In the genomic region with DNA sequence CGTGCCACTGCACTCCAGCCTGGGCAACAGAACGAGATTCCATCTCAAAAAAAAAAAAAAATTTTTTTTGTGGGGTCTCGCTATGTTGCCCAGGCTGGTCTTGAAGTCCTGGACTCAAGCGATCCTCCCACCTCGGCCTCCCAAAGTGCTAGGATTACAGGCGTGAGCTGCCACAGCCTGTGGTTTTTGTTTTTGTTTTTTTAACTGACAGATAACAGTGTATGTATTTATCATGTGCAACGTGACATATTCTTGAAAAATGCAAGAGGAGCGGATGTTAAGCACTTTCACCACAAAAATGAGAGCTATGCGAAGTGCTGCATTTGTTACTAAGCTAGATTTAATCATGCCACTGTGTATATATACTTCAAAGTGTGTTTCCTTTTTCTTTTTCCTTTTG, we compare ENCODE assay signal across 10 cellular contexts. TPM values are rescaled to one million over a fixed set of nuclear protein-coding genes. Genes with fewer than 3 reads are reported as not detected.
DNase-seq lines count a peak whose midpoint lies in the region; ATAC-seq and TF ChIP-seq lines count a peak whose summit lies in the region.
"Had no signal": no experiment of that assay in that cellular context is flagged by ENCODE, and none has a peak within 500 bp of the region (broad histone marks: within the 10 kb centered on the region; RNA-seq: fewer than 3 reads in every experiment).

No MANE protein-coding gene starts in this region.

- TF ChIP-seq CTCF in HFF-Myc (IDR thresholded peaks at IDR 0.05; ENCODE audit: low read depth, low read length, missing control alignments) = no peak
- no peak for TF ChIP-seq CTCF in astrocyte of the spinal cord (IDR thresholded peaks at IDR 0.05; ENCODE audit: low read depth, low read length)
- no peak for TF ChIP-seq CTCF in lower lobe of right lung (IDR thresholded peaks at IDR 0.05)
- TF ChIP-seq CTCF in GM20000 (IDR thresholded peaks at IDR 0.05; ENCODE audit: extremely low read depth, missing control alignments) = no peak

- intact Hi-C loops in lower lobe of right lung (cut with DNase I) = no loop called here

- H3K27ac ChIP-seq in lower lobe of right lung = peak overlapping the region; percentile 69

- in situ Hi-C loops in astrocyte of the spinal cord (cut with HindIII; ENCODE audit: low sequenced_read_pairs) = no loop called here

- ATAC-seq in lower lobe of right lung = peak in 1 of 2 donors; percentile 21
- ATAC-seq in HG03460 (IDR thresholded peaks at IDR 0.05; ENCODE audit: unreplicated experiment) = no peak
- ATAC-seq in GM21515 (IDR thresholded peaks at IDR 0.05; ENCODE audit: unreplicated experiment) = no peak

- H3K36me3 ChIP-seq in lower lobe of right lung = peaks cover 14% of the 10 kb centered on the region

- H3K4me1 ChIP-seq in lower lobe of right lung = peaks cover 40% of the 10 kb centered on the region

- H3K4me3 ChIP-seq in HFF-Myc (replicated peaks; ENCODE audit: low read depth, low read length) = no peak overlapping the region
- H3K4me3 ChIP-seq in astrocyte of the spinal cord (ENCODE audit: low read depth, low read length) = no peak overlapping the region
- H3K4me3 ChIP-seq in lower lobe of right lung = no peak overlapping the region

- no peaks in the 10 kb centered on the region for H3K9me3 ChIP-seq in lower lobe of right lung

- no peaks in the 10 kb centered on the region for H3K27me3 ChIP-seq in lower lobe of right lung (ENCODE audit: low read depth)

- peak; percentile 53 for DNase-seq in AG08396 (ENCODE audit: low spot score)
- peak; percentile 58 for DNase-seq in HFF-Myc (ENCODE audit: extremely low read depth, low read depth)
- peak; percentile 85 for DNase-seq in astrocyte of the spinal cord (ENCODE audit: low read depth, low spot score)
- no peak for DNase-seq in lower lobe of right lung
- no peak for DNase-seq in GM20000 (ENCODE audit: low spot score)
- no peak for DNase-seq in NCI-H526 treated with DMSO at 0.1 percent for 48 hours (lab: John Stamatoyannopoulos, UW)
- DNase-seq: mesendoderm, NCI-H2227 treated with DMSO at 0.1 percent for 48 hours had no signal

RNA-seq across cellular contexts. Expression of a gene that starts 49.0 kb away (rescaled TPM):
- total RNA-seq in lower lobe of right lung = 42.4 TPM

Comparison
In these comparisons a context has a peak if more than half of its experiments do, and no peak if none do; other contexts are left out.
1. DNase-seq: peak in AG08396 (single experiment), HFF-Myc (single experiment) and astrocyte of the spinal cord (single experiment); none in lower lobe of right lung (single experiment), GM20000 (single experiment) and NCI-H526 treated with DMSO at 0.1 percent for 48 hours (single experiment).